19 cellular contexts compared by ENCODE assay signal in genomic region chr1:21523297-21523813, GRCh38. TPM values are rescaled to one million over a fixed set of nuclear protein-coding genes. Genes with fewer than 3 reads are reported as not detected.
DNase-seq lines count a peak whose midpoint lies in the region; ATAC-seq and TF ChIP-seq lines count a peak whose summit lies in the region.
"Had no signal": no experiment of that assay in that cellular context is flagged by ENCODE, and none has a peak within 500 bp of the region (broad histone marks: within the 10 kb centered on the region; RNA-seq: fewer than 3 reads in every experiment).

No MANE protein-coding gene starts in this region.

- H3K27me3 ChIP-seq in GM06990 (replicated peaks; ENCODE audit: control insufficient read depth, insufficient read depth, low read length) (no peaks in the 10 kb centered on the region), OCI-LY3 (ENCODE audit: low read depth, low read length) (no peaks in the 10 kb centered on the region), spleen (replicated peaks in 1 of 7) (no peaks in the 10 kb centered on the region)
- H3K27me3 ChIP-seq: BE2C had no signal

- WGBS in spleen, 5 donors = 65 to 85% (median 77%) methylated on average over 5 to 7 of the region's 7 CpGs

- peak overlapping the region; percentile 71; the same call in 1 of the 2 replicates for H3K9ac ChIP-seq in OCI-LY3 (ENCODE audit: low read length)
- H3K9ac ChIP-seq: GM23248 had no signal

- H3K79me2 ChIP-seq in OCI-LY3 (ENCODE audit: low read length) = no peaks in the 10 kb centered on the region

- H3K4me3 ChIP-seq in GM06990 (replicated peaks; ENCODE audit: low read depth, low read length) (no peak overlapping the region), OCI-LY3 (ENCODE audit: low read length) (peak overlapping the region; percentile 49; the same call in 1 of the 2 replicates), spleen (no peak overlapping the region)
- H3K4me3 ChIP-seq: GM23248 had no signal

- peaks cover 3% of the 10 kb centered on the region; the same call in 1 of the 2 replicates for H3K9me3 ChIP-seq in OCI-LY3 (ENCODE audit: insufficient read depth, low read length)
- no peaks in the 10 kb centered on the region for H3K9me3 ChIP-seq in spleen
- H3K9me3 ChIP-seq: BE2C had no signal

- DNase-seq in GM06990 (ENCODE audit: extremely low read depth, insufficient read length) = peak; percentile 45
- DNase-seq in spleen = peak; percentile 70
- no peak for DNase-seq in activated CD4-positive, CD25-positive, alpha-beta regulatory T cell (lab: John Stamatoyannopoulos, UW)
- DNase-seq in NCI-H2029 (lab: John Stamatoyannopoulos, UW) = no peak
- DNase-seq in Right ventricle myocardium inferior (ENCODE audit: missing footprints) = no peak
- no peak for DNase-seq in activated CD4-positive, alpha-beta T cell treated with anti-CD3 and anti-CD28 coated beads for 48 hours
- DNase-seq: BE2C; CD8-positive, alpha-beta T cell; DMS79 treated with DMSO at 0.1 percent for 48 hours; GM23248; KG1; NCI-H1048; NCI-H1436 treated with DMSO at 0.1 percent for 48 hours; NCI-H2081; NCI-H524 had no signal

- no peaks in the 10 kb centered on the region for H3K36me3 ChIP-seq in GM06990 (ENCODE audit: control insufficient read depth, insufficient read depth, low read length)
- H3K36me3 ChIP-seq in OCI-LY3 (replicated peaks; ENCODE audit: low read depth, low read length) = no peaks in the 10 kb centered on the region
- H3K36me3 ChIP-seq in spleen = no peaks in the 10 kb centered on the region
- H3K36me3 ChIP-seq: BE2C had no signal

- H3K27ac ChIP-seq in OCI-LY3 (ENCODE audit: low read length) (peak overlapping the region; percentile 98), spleen (peak overlapping the region in 4 of 8 donors; percentile 32 to 76 (median 50))
- H3K27ac ChIP-seq: GM23248 had no signal

- no peak for TF ChIP-seq POLR2A in spleen (IDR thresholded peaks at IDR 0.05)

- H2AFZ ChIP-seq in OCI-LY3 (ENCODE audit: low read depth, low read length) = no peak overlapping the region
- H2AFZ ChIP-seq: GM23248 had no signal

- ATAC-seq in esophagus mucosa (peak; percentile 96), Right ventricle myocardium inferior (no peak)
- ATAC-seq: CD8-positive, alpha-beta T cell; HCT116; Panc1 had no signal

- H3K4me1 ChIP-seq in OCI-LY3 (ENCODE audit: low read length) = peaks cover 85% of the 10 kb centered on the region
- H3K4me1 ChIP-seq in spleen = peaks cover 12 to 68% (median 42%) of the 10 kb centered on the region in 6 donors
- H3K4me1 ChIP-seq: BE2C had no signal

- peak overlapping the region; percentile 80 for H3K4me2 ChIP-seq in OCI-LY3 (ENCODE audit: low read length)

- H4K20me1 ChIP-seq in OCI-LY3 (ENCODE audit: insufficient read depth, low read length) = no peaks in the 10 kb centered on the region

- intact Hi-C loops in spleen (cut with DNase I; ENCODE audit: low total_unique reads) (no loop called here), Right ventricle myocardium inferior (cut with DNase I) (no loop called here)

- TF ChIP-seq CTCF in GM06990 (IDR thresholded peaks at IDR 0.05; ENCODE audit: insufficient read depth, low read length, poor library complexity, severe bottlenecking) (no peak), OCI-LY3 (IDR thresholded peaks at IDR 0.05; ENCODE audit: low read depth, low read length) (no peak), spleen (IDR thresholded peaks at IDR 0.05 in 8 of 11, conservative IDR thresholded peaks at IDR 0.05 in 3 of 11) (no peak)

RNA-seq across cellular contexts. Expression of gene ALPL, which starts 14.1 kb away (rescaled TPM):
- total RNA-seq in esophagus mucosa (3.6 TPM), spleen (100 to 1,000 TPM in 3 of 7 donors, 10 to 100 TPM in 4; 43.7 to 222 (median 85.0) TPM), Right ventricle myocardium inferior (11.0 TPM)
- polyA plus RNA-seq in spleen = 10 to 100 TPM; 19.5 to 30.8 (median 27.3) TPM
- total RNA-seq: CD8-positive, alpha-beta T cell; GM23248 had no signal

Comparison
In these comparisons a context has a peak if more than half of its experiments do, and no peak if none do; other contexts are left out.
1. DNase-seq: peak in GM06990 (single experiment) and spleen (single experiment); none in activated CD4-positive, CD25-positive, alpha-beta regulatory T cell (0 of 4), NCI-H2029 (single experiment), Right ventricle myocardium inferior (single experiment) and activated CD4-positive, alpha-beta T cell treated with anti-CD3 and anti-CD28 coated beads for 48 hours (single experiment).